18 cellular contexts compared by ENCODE assay signal in the genomic region with DNA sequence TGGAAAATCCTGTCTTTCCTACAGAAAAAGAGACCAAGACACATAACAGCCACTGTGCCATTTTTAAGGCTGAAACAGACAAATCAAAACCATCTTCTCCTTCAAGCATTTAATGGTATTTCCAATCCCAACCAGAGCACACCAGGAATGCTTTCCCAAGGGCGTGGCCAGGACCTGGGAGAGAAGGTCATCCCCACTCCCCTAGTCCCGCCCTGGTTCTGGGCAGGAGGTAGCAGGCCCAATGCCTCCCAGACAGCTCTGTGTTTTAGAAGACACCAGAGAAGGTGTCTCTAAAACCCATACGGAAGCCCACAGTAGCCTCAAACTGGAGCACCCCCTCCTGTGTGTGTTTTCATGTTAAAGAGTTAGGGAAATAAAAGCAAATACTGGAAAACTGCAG.
"Had no signal": no experiment of that assay in that cellular context is flagged by ENCODE, and none has a peak within 500 bp of the region (broad histone marks: within the 10 kb centered on the region; RNA-seq: fewer than 3 reads in every experiment).

No MANE protein-coding gene starts in this region.

- H3K4me1 ChIP-seq: upper lobe of right lung had no signal

- H3K4me3 ChIP-seq: heart left ventricle, lung, neural progenitor cell, pancreas, skin epidermis, upper lobe of right lung had no signal

- H3K36me3 ChIP-seq: neural progenitor cell, pancreas had no signal

- H3K27me3 ChIP-seq: heart left ventricle, neural progenitor cell, pancreas, upper lobe of right lung had no signal

- H3K9me3 ChIP-seq: heart left ventricle, pancreas, upper lobe of right lung had no signal

- H2AFZ ChIP-seq: neural progenitor cell had no signal

- DNase-seq: activated CD4-positive, alpha-beta T cell treated with anti-CD3 and anti-CD28 coated beads for 1 hour; activated CD4-positive, alpha-beta T cell treated with anti-CD3 and anti-CD28 coated beads, Interleukin-2, amount 50 U/mL, for 4 hours; activated naive CD4-positive, alpha-beta T cell; activated naive CD8-positive, alpha-beta T cell treated with anti-CD3 and anti-CD28 coated beads, Interleukin-2, amount 10 ng/mL, durations not matched to agents 7 days and 5 days; activated T-cell treated with anti-CD3 and anti-CD28 coated beads for 4 hours; dermis blood vessel endothelial cell; effector memory CD8-positive, alpha-beta T cell; foreskin melanocyte; heart left ventricle; immature natural killer cell; pancreas; stimulated activated naive CD8-positive, alpha-beta T cell treated with anti-CD3 and anti-CD28 coated beads, Interleukin-15, Interleukin-2, amounts not matched to agents 100 U/mL and 50 U/mL, for 24 hours; T-cell; T1000; upper lobe of right lung had no signal

- ATAC-seq: effector memory CD8-positive, alpha-beta T cell; stimulated activated naive CD8-positive, alpha-beta T cell treated with anti-CD3 and anti-CD28 coated beads, Interleukin-15, Interleukin-2, amounts not matched to agents 100 U/mL and 50 U/mL, for 24 hours; T-cell; upper lobe of right lung had no signal

- H3K27ac ChIP-seq: neural progenitor cell, pancreas, skin epidermis, upper lobe of right lung had no signal

- FAIRE-seq: pancreas had no signal

- H3K9ac ChIP-seq: neural progenitor cell had no signal

- H3K4me2 ChIP-seq: neural progenitor cell had no signal
